Comparison of ENCODE assay signal across 40 cellular contexts in genomic region chr1:244704107-244704506, GRCh38.
"Had no signal": no experiment of that assay in that cellular context is flagged by ENCODE, and none has a peak within 500 bp of the region (broad histone marks: within the 10 kb centered on the region; RNA-seq: fewer than 3 reads in every experiment).

No MANE protein-coding gene starts in this region.

- H3K9me3 Mint-ChIP-seq: activated naive CD4-positive, alpha-beta T cell treated with anti-CD3 and anti-CD28 coated beads, Interleukin-2, amount 10 ng/mL, durations not matched to agents 7 days and 5 days; activated naive CD4-positive, alpha-beta T cell treated with anti-CD3 and anti-CD28 coated beads, Interleukin-2, amount 50 U/mL, for 24 hours; activated T-helper 1 cell treated with anti-CD3 and anti-CD28 coated beads, Interleukin-12 subunit alpha, Interleukin-12 subunit beta, Interleukin-2, Interleukin-4 antibody, amounts not matched to agents 30 ng/mL and 10 ng/mL and 1 ng/mL, durations not matched to agents 14 hours and 24 hours and 36 hours; activated T-helper 17 cell treated with anti-CD3 and anti-CD28 coated beads, Interleukin-2, amount 50 U/mL, for 72 hours; activated T-helper 2 cell treated with anti-CD3 and anti-CD28 coated beads, Interferon-gamma antibody, Interleukin-2, Interleukin-4, amounts not matched to agents 10 μg/mL and 5 μg/mL and 100 μg/mL, durations not matched to agents 14 hours and 24 hours and 36 hours; central memory CD8-positive, alpha-beta T cell had no signal

- H3K27ac Mint-ChIP-seq: activated naive CD4-positive, alpha-beta T cell treated with anti-CD3 and anti-CD28 coated beads for 36 hours; activated naive CD4-positive, alpha-beta T cell treated with anti-CD3 and anti-CD28 coated beads, Interleukin-2, amount 10 ng/mL, durations not matched to agents 7 days and 5 days; activated naive CD4-positive, alpha-beta T cell treated with anti-CD3 and anti-CD28 coated beads, Interleukin-2, amount 50 U/mL, for 24 hours; activated naive CD4-positive, alpha-beta T cell treated with anti-CD3 and anti-CD28 coated beads, Interleukin-2, amount 50 U/mL, for 72 hours; activated naive CD8-positive, alpha-beta T cell; activated naive CD8-positive, alpha-beta T cell treated with anti-CD3 and anti-CD28 coated beads, Interleukin-2, amount 10 ng/mL, durations not matched to agents 7 days and 5 days; activated naive CD8-positive, alpha-beta T cell treated with anti-CD3 and anti-CD28 coated beads, Interleukin-2, amount 50 U/mL, for 24 hours; activated T-cell treated with anti-CD3 and anti-CD28 coated beads, Interleukin-2, amount 50 U/mL, for 24 hours; activated T-cell treated with anti-CD3 and anti-CD28 coated beads, Interleukin-2, amount 50 U/mL, for 72 hours; activated T-helper 1 cell treated with anti-CD3 and anti-CD28 coated beads, Interleukin-12 subunit alpha, Interleukin-12 subunit beta, Interleukin-2, Interleukin-4 antibody, amounts not matched to agents 30 ng/mL and 10 ng/mL and 1 ng/mL, durations not matched to agents 14 hours and 24 hours and 36 hours; activated T-helper 17 cell treated with anti-CD3 and anti-CD28 coated beads, Interleukin-2, amount 50 U/mL, for 72 hours; activated T-helper 2 cell treated with anti-CD3 and anti-CD28 coated beads, Interferon-gamma antibody, Interleukin-2, Interleukin-4, amounts not matched to agents 10 μg/mL and 5 μg/mL and 100 μg/mL, durations not matched to agents 14 hours and 24 hours and 36 hours had no signal

- DNase-seq: activated effector memory CD4-positive, alpha-beta T cell treated with anti-CD3 and anti-CD28 coated beads, Interleukin-2, amount 50 U/mL, for 16 hours; activated effector memory CD4-positive, alpha-beta T cell treated with Interleukin-2 at 50 U/mL for 16 hours; activated gamma-delta T cell; activated gamma-delta T cell treated with Interleukin-2 at 50 U/mL for 16 hours; activated naive CD4-positive, alpha-beta T cell; activated naive CD4-positive, alpha-beta T cell treated with anti-CD3 and anti-CD28 coated beads for 36 hours; activated naive CD4-positive, alpha-beta T cell treated with anti-CD3 and anti-CD28 coated beads, Interleukin-2, amount 10 ng/mL, durations not matched to agents 7 days and 5 days; activated naive CD4-positive, alpha-beta T cell treated with anti-CD3 and anti-CD28 coated beads, Interleukin-2, amount 50 U/mL, for 16 hours; activated naive CD4-positive, alpha-beta T cell treated with Interleukin-2 at 50 U/mL for 16 hours; activated naive CD8-positive, alpha-beta T cell treated with anti-CD3 and anti-CD28 coated beads for 36 hours; activated naive CD8-positive, alpha-beta T cell treated with anti-CD3 and anti-CD28 coated beads, Interleukin-2, amount 10 ng/mL, durations not matched to agents 7 days and 5 days; activated naive CD8-positive, alpha-beta T cell treated with anti-CD3 and anti-CD28 coated beads, Interleukin-2, amount 50 U/mL, for 24 hours; activated T-cell treated with anti-CD3 and anti-CD28 coated beads, Interleukin-2, amount 50 U/mL, for 1 hour; activated T-cell treated with anti-CD3 and anti-CD28 coated beads, Interleukin-2, amount 50 U/mL, for 24 hours; activated T-cell treated with anti-CD3 and anti-CD28 coated beads, Interleukin-2, amount 50 U/mL, for 4 hours; activated T-cell treated with anti-CD3 and anti-CD28 coated beads, Interleukin-2, amount 50 U/mL, for 48 hours; activated T-cell treated with anti-CD3 and anti-CD28 coated beads, Interleukin-2, amount 50 U/mL, for 72 hours; adrenal gland; amniotic stem cell; amygdala; anterior cingulate cortex; aorta; body of pancreas; brain microvascular endothelial cell; caudate nucleus; central memory CD4-positive, alpha-beta T cell; cerebellar nuclear complex had no signal

- H3K27me3 ChIP-seq: adrenal gland, ascending aorta, body of pancreas, brain microvascular endothelial cell, breast epithelium, cardiac muscle cell had no signal

- H3K36me3 ChIP-seq: breast epithelium had no signal

- H3K4me1 ChIP-seq: adrenal gland, ascending aorta, body of pancreas, breast epithelium had no signal

- H3K27me3 Mint-ChIP-seq: activated naive CD4-positive, alpha-beta T cell treated with anti-CD3 and anti-CD28 coated beads, Interleukin-2, amount 10 ng/mL, durations not matched to agents 7 days and 5 days; activated naive CD4-positive, alpha-beta T cell treated with anti-CD3 and anti-CD28 coated beads, Interleukin-2, amount 50 U/mL, for 24 hours; activated naive CD8-positive, alpha-beta T cell; activated naive CD8-positive, alpha-beta T cell treated with anti-CD3 and anti-CD28 coated beads for 36 hours; activated naive CD8-positive, alpha-beta T cell treated with anti-CD3 and anti-CD28 coated beads, Interleukin-2, amount 10 ng/mL, durations not matched to agents 7 days and 5 days; activated naive CD8-positive, alpha-beta T cell treated with anti-CD3 and anti-CD28 coated beads, Interleukin-2, amount 50 U/mL, for 24 hours; activated T-cell treated with anti-CD3 and anti-CD28 coated beads, Interleukin-2, amount 50 U/mL, for 24 hours; activated T-helper 17 cell treated with anti-CD3 and anti-CD28 coated beads, Interleukin-2, amount 50 U/mL, for 72 hours; brain; central memory CD8-positive, alpha-beta T cell had no signal

- ATAC-seq: activated naive CD4-positive, alpha-beta T cell treated with anti-CD3 and anti-CD28 coated beads, Interleukin-2, amount 50 U/mL, for 72 hours; activated naive CD8-positive, alpha-beta T cell treated with anti-CD3 and anti-CD28 coated beads, Interleukin-2, amount 50 U/mL, for 24 hours; activated T-cell treated with anti-CD3 and anti-CD28 coated beads, Interleukin-2, amount 50 U/mL, for 4 hours; activated T-cell treated with anti-CD3 and anti-CD28 coated beads, Interleukin-2, amount 50 U/mL, for 72 hours; activated T-helper 17 cell treated with anti-CD3 and anti-CD28 coated beads, Interleukin-2, amount 50 U/mL, for 72 hours; body of pancreas had no signal

- H3K27ac ChIP-seq: adrenal gland, ascending aorta, body of pancreas, brain microvascular endothelial cell, breast epithelium, cardiac muscle cell had no signal

- H3K9me3 ChIP-seq: adrenal gland, ascending aorta, body of pancreas, breast epithelium had no signal

- H3K4me3 ChIP-seq: adrenal gland, ascending aorta, body of pancreas, breast epithelium, cardiac muscle cell had no signal

- H3K4me3 Mint-ChIP-seq: activated naive CD4-positive, alpha-beta T cell treated with anti-CD3 and anti-CD28 coated beads for 36 hours; activated naive CD4-positive, alpha-beta T cell treated with anti-CD3 and anti-CD28 coated beads, Interleukin-2, amount 10 ng/mL, durations not matched to agents 7 days and 5 days; activated naive CD4-positive, alpha-beta T cell treated with anti-CD3 and anti-CD28 coated beads, Interleukin-2, amount 50 U/mL, for 24 hours; activated naive CD8-positive, alpha-beta T cell; activated naive CD8-positive, alpha-beta T cell treated with anti-CD3 and anti-CD28 coated beads for 36 hours; activated naive CD8-positive, alpha-beta T cell treated with anti-CD3 and anti-CD28 coated beads, Interleukin-2, amount 10 ng/mL, durations not matched to agents 7 days and 5 days; activated naive CD8-positive, alpha-beta T cell treated with anti-CD3 and anti-CD28 coated beads, Interleukin-2, amount 50 U/mL, for 24 hours; activated T-cell treated with anti-CD3 and anti-CD28 coated beads, Interleukin-2, amount 50 U/mL, for 24 hours; activated T-cell treated with anti-CD3 and anti-CD28 coated beads, Interleukin-2, amount 50 U/mL, for 4 hours; activated T-cell treated with anti-CD3 and anti-CD28 coated beads, Interleukin-2, amount 50 U/mL, for 72 hours; activated T-helper 1 cell treated with anti-CD3 and anti-CD28 coated beads, Interleukin-12 subunit alpha, Interleukin-12 subunit beta, Interleukin-2, Interleukin-4 antibody, amounts not matched to agents 30 ng/mL and 10 ng/mL and 1 ng/mL, durations not matched to agents 14 hours and 24 hours and 36 hours; activated T-helper 17 cell treated with anti-CD3 and anti-CD28 coated beads, Interleukin-2, amount 50 U/mL, for 72 hours; brain; central memory CD8-positive, alpha-beta T cell had no signal

- H3K4me1 Mint-ChIP-seq: activated naive CD4-positive, alpha-beta T cell treated with anti-CD3 and anti-CD28 coated beads, Interleukin-2, amount 10 ng/mL, durations not matched to agents 7 days and 5 days; activated naive CD4-positive, alpha-beta T cell treated with anti-CD3 and anti-CD28 coated beads, Interleukin-2, amount 50 U/mL, for 24 hours; activated naive CD8-positive, alpha-beta T cell treated with anti-CD3 and anti-CD28 coated beads for 36 hours; activated naive CD8-positive, alpha-beta T cell treated with anti-CD3 and anti-CD28 coated beads, Interleukin-2, amount 10 ng/mL, durations not matched to agents 7 days and 5 days; activated naive CD8-positive, alpha-beta T cell treated with anti-CD3 and anti-CD28 coated beads, Interleukin-2, amount 50 U/mL, for 24 hours; activated T-helper 17 cell treated with anti-CD3 and anti-CD28 coated beads, Interleukin-2, amount 50 U/mL, for 72 hours; central memory CD8-positive, alpha-beta T cell had no signal

- FAIRE-seq: astrocyte, bronchial epithelial cell had no signal
